In genomic region chrX:154411981-154412340, GRCh38 we compare ENCODE assay signal across 8 cellular contexts. TPM values are rescaled to one million over a fixed set of nuclear protein-coding genes. Genes with fewer than 3 reads are reported as not detected.
DNase-seq lines count a peak whose midpoint lies in the region; ATAC-seq and TF ChIP-seq lines count a peak whose summit lies in the region.

No MANE protein-coding gene starts in this region.

- ATAC-seq in GM19452 (IDR thresholded peaks at IDR 0.05; ENCODE audit: unreplicated experiment) (peak; percentile 70), sciatic nerve (peak; percentile 80), HG03025 (IDR thresholded peaks at IDR 0.05; ENCODE audit: low FRiP score, unreplicated experiment) (no peak)

- intact Hi-C loops in sciatic nerve (cut with DNase I), result no loop called here

- no peaks in the 10 kb centered on the region for H3K36me3 ChIP-seq in CD8-positive, alpha-beta memory T cell (ENCODE audit: insufficient read depth, low read length)

- peaks cover 0 to 5% of the 10 kb centered on the region in 2 donors for H3K27me3 Mint-ChIP-seq in CD8-positive, alpha-beta memory T cell

- H3K27ac ChIP-seq in CD8-positive, alpha-beta memory T cell (ENCODE audit: low read depth, low read length), result peak overlapping the region; percentile 59

- peak; percentile 73 for TF ChIP-seq POLR2A in Raji (IDR thresholded peaks at IDR 0.05; ENCODE audit: insufficient read depth, low read depth, low read length)

- H3K27me3 ChIP-seq in CD8-positive, alpha-beta memory T cell (ENCODE audit: insufficient read depth, low read length, poor library complexity, severe bottlenecking), result no peaks in the 10 kb centered on the region

- H3K4me3 ChIP-seq in CD8-positive, alpha-beta memory T cell (ENCODE audit: low read length), result peak overlapping the region; percentile 59

- peak overlapping the region; percentile 74 to 93 (median 79) for H3K4me3 Mint-ChIP-seq in CD8-positive, alpha-beta memory T cell

- H3K9me3 ChIP-seq in CD8-positive, alpha-beta memory T cell (ENCODE audit: low read length), result no peaks in the 10 kb centered on the region

- H3K27ac Mint-ChIP-seq in CD8-positive, alpha-beta memory T cell, result peak overlapping the region; percentile 51 to 93 (median 84)

- peak in 4 of 5 donors; percentile 28 to 60 (median 41) for DNase-seq in CD8-positive, alpha-beta memory T cell
- DNase-seq in HuH-7.5 (ENCODE audit: low spot score) (peak; percentile 51), anterior cingulate cortex (lab: John Stamatoyannopoulos, UW) (peak in 46 of 58 donors; percentile 0 to 66 (median 31)), hypothalamus (lab: John Stamatoyannopoulos, UW) (peak in 30 of 51 donors; percentile 4 to 57 (median 32)), sciatic nerve (ENCODE audit: low spot score) (peak; percentile 79)

- POLR2A ChIA-PET in CD8-positive, alpha-beta memory T cell (lab: Charles Lee), result interaction anchor here (0.5 to 1.5 kb wide), 7 partner anchors 11 to 485 kb away, joined by 3 to 5 read pairs (median 4); no protein-coding TSS in a partner anchor

- peaks cover 7 to 23% (median 10%) of the 10 kb centered on the region in 3 donors for H3K4me1 Mint-ChIP-seq in CD8-positive, alpha-beta memory T cell

- no peaks in the 10 kb centered on the region for H3K9me3 Mint-ChIP-seq in CD8-positive, alpha-beta memory T cell

- H3K36me3 Mint-ChIP-seq in CD8-positive, alpha-beta memory T cell, result peaks cover 0 to 9% (median 2%) of the 10 kb centered on the region in 3 donors

- CTCF ChIA-PET in CD8-positive, alpha-beta memory T cell (lab: Charles Lee), result interaction anchor here (0.8 to 2.7 kb wide), 3 partner anchors 14 to 115 kb away, joined by 3 to 12 read pairs (median 5); partner anchors contain the start of genes ATP6AP1 and RPL10

- H3K4me1 ChIP-seq in CD8-positive, alpha-beta memory T cell (ENCODE audit: insufficient read depth, low read length), result peaks cover 9% of the 10 kb centered on the region

RNA-seq across cellular contexts. Expression of gene TAFAZZIN, which starts 0.6 kb away (rescaled TPM):
- total RNA-seq in CD8-positive, alpha-beta memory T cell, result 10 to 100 TPM; 51.9 to 52.3 TPM
- 41.4 TPM for polyA plus RNA-seq in CD8-positive, alpha-beta memory T cell
- total RNA-seq in sciatic nerve, result 56.7 TPM

RNA-seq across cellular contexts. Expression of gene DNASE1L1, which starts 2.9 kb away (rescaled TPM):
- 10 to 100 TPM in 1 of 2 experiments, 1 to 10 TPM in 1; 9.8 to 10.1 TPM for total RNA-seq in CD8-positive, alpha-beta memory T cell
- 19.1 TPM for polyA plus RNA-seq in CD8-positive, alpha-beta memory T cell
- 18.4 TPM for total RNA-seq in sciatic nerve

RNA-seq across cellular contexts. Expression of gene RPL10, which starts 13.8 kb away (rescaled TPM):
- total RNA-seq in CD8-positive, alpha-beta memory T cell, result 1,000 to 10,000 TPM; 3,198 to 3,218 TPM
- 4,855 TPM for polyA plus RNA-seq in CD8-positive, alpha-beta memory T cell
- 2,095 TPM for total RNA-seq in sciatic nerve

RNA-seq across cellular contexts. Expression of gene ATP6AP1, which starts 16.5 kb away (rescaled TPM):
- 10 to 100 TPM; 43.0 to 43.2 TPM for total RNA-seq in CD8-positive, alpha-beta memory T cell
- 129 TPM for polyA plus RNA-seq in CD8-positive, alpha-beta memory T cell
- 59.1 TPM for total RNA-seq in sciatic nerve

RNA-seq across cellular contexts. Expression of gene GDI1, which starts 25.0 kb away (rescaled TPM):
- 100 to 1,000 TPM; 107 to 113 TPM for total RNA-seq in CD8-positive, alpha-beta memory T cell
- polyA plus RNA-seq in CD8-positive, alpha-beta memory T cell, result 49.1 TPM
- total RNA-seq in sciatic nerve, result 177 TPM
